Comparison of ENCODE assay signal across 8 cellular contexts in the genomic region with DNA sequence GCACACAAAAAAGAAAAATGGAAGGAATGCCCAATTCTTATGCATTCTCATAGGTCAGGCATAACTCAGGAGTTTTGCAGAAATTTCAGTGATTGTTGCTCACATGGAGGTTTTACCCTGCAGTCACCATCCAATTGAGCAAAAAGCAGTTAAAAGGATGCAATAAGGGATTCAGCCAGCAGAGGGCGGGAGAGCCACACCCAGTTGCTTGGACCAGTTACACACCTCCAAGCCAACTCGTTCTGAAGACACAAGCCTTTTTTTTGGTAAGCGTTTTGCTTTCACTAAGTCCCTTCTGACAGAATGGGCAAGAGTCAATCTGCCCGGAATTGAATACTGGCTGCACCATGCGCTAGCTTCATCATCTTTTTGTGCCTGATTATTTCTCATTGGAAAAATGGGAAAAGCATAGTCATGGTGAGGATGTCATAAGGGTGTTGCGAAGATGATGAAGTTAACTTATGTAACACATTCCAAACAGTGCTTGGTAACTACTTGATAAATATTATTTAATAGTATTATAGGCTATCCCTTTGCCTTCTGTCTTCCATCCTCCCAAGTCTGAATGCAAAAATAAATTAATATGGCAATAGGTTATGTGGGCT.
DNase-seq lines count a peak whose midpoint lies in the region; ATAC-seq and TF ChIP-seq lines count a peak whose summit lies in the region.

No MANE protein-coding gene starts in this region.

- TF ChIP-seq EP300 in gastroesophageal sphincter (IDR thresholded peaks at IDR 0.05) (no peak), upper lobe of left lung (IDR thresholded peaks at IDR 0.05) (no peak)

- no peak overlapping the region for H3K27ac ChIP-seq in RWPE1
- H3K27ac ChIP-seq in gastroesophageal sphincter: no peak overlapping the region
- no peak overlapping the region for H3K27ac ChIP-seq in upper lobe of left lung

- no peaks in the 10 kb centered on the region for H3K9me3 Mint-ChIP-seq in osteocyte (ENCODE audit: unreplicated experiment)

- H3K4me1 ChIP-seq in gastroesophageal sphincter: no peaks in the 10 kb centered on the region
- no peaks in the 10 kb centered on the region for H3K4me1 ChIP-seq in upper lobe of left lung

- 13 to 24% methylated on average over 6 of the region's 6 CpGs for WGBS in gastroesophageal sphincter (ENCODE audit: low coverage in 1 of 2), 2 donors
- 27 to 30% methylated on average over 6 of the region's 6 CpGs for WGBS in upper lobe of left lung, 2 donors

- TF ChIP-seq CTCF in RWPE1 (conservative IDR thresholded peaks at IDR 0.05; ENCODE audit: low read depth) (peak; percentile 86), gastroesophageal sphincter (IDR thresholded peaks at IDR 0.05) (peak; percentile 88 to 93 (median 92)), osteocyte (IDR thresholded peaks at IDR 0.05) (peak; percentile 90), upper lobe of left lung (IDR thresholded peaks at IDR 0.05) (peak; percentile 28 to 83 (median 70))

- POLR2A ChIA-PET in RWPE1 (lab: Yijun Ruan, JAX; ENCODE audit: low non-redundant PET): no interaction called here

- in situ Hi-C loops in KBM-7 (cut with MboI; ENCODE audit: low pct_unique_long_range_greater_than_20kb, low sequenced_read_pairs): no loop called here

- H3K36me3 ChIP-seq in gastroesophageal sphincter: no peaks in the 10 kb centered on the region
- no peaks in the 10 kb centered on the region for H3K36me3 ChIP-seq in upper lobe of left lung

- peaks cover 18% of the 10 kb centered on the region for H3K27me3 Mint-ChIP-seq in osteocyte (ENCODE audit: unreplicated experiment)

- H3K9me3 ChIP-seq in gastroesophageal sphincter (no peaks in the 10 kb centered on the region), upper lobe of left lung (no peaks in the 10 kb centered on the region)

- H3K4me3 ChIP-seq in gastroesophageal sphincter: no peak overlapping the region
- H3K4me3 ChIP-seq in upper lobe of left lung: no peak overlapping the region

- CTCF ChIA-PET in RWPE1 (lab: Yijun Ruan, JAX): no interaction called here

- no peaks in the 10 kb centered on the region for H3K4me1 Mint-ChIP-seq in osteocyte (ENCODE audit: unreplicated experiment)

- TF ChIP-seq POLR2A in gastroesophageal sphincter (IDR thresholded peaks at IDR 0.05) (no peak), upper lobe of left lung (IDR thresholded peaks at IDR 0.05) (no peak)

- DNase-seq in GM04503 (ENCODE audit: low read depth) (peak; percentile 17), KBM-7 (peak; percentile 82), RWPE1 (ENCODE audit: low spot score) (peak; percentile 25), osteocyte (ENCODE audit: extremely low spot score, unreplicated experiment) (peak; percentile 86), upper lobe of left lung (peak in 1 of 2 donors; percentile 66)
- peak; percentile 21 for DNase-seq in activated effector memory CD4-positive, alpha-beta T cell treated with Interleukin-2 at 50 U/mL for 16 hours

- H3K36me3 Mint-ChIP-seq in osteocyte (ENCODE audit: unreplicated experiment): no peaks in the 10 kb centered on the region

- H3K27me3 ChIP-seq in gastroesophageal sphincter: no peaks in the 10 kb centered on the region
- H3K27me3 ChIP-seq in upper lobe of left lung: no peaks in the 10 kb centered on the region

- H3K4me3 Mint-ChIP-seq in osteocyte (ENCODE audit: unreplicated experiment): no peak overlapping the region

- no peak overlapping the region for H3K27ac Mint-ChIP-seq in osteocyte (ENCODE audit: unreplicated experiment)

- ATAC-seq in GM21825 (IDR thresholded peaks at IDR 0.05; ENCODE audit: unreplicated experiment) (peak; percentile 81), gastroesophageal sphincter (peak; percentile 68), upper lobe of left lung (ENCODE audit: low FRiP score in 2 of 2) (peak; percentile 51 to 87)
